ENCODE assay signal across 8 cellular contexts in genomic region chr2:232611559-232612218, GRCh38. TPM values are rescaled to one million over a fixed set of nuclear protein-coding genes. Genes with fewer than 3 reads are reported as not detected.
DNase-seq lines count a peak whose midpoint lies in the region; ATAC-seq, FAIRE-seq and TF ChIP-seq lines count a peak whose summit lies in the region.

No MANE protein-coding gene starts in this region.

- H3K27me3 ChIP-seq in A673 (replicated peaks; ENCODE audit: insufficient read depth, low read depth, low read length, poor library complexity), result no peaks in the 10 kb centered on the region

- peak; percentile 79 for DNase-seq in A673 (ENCODE audit: low spot score)
- DNase-seq in GM12892 (ENCODE audit: insufficient read length), result peak; percentile 52
- peak; percentile 78 for DNase-seq in RWPE1 (ENCODE audit: low spot score)
- DNase-seq in activated effector memory CD4-positive, alpha-beta T cell treated with Interleukin-2 at 50 U/mL for 16 hours, result peak; percentile 27
- peak; percentile 67 to 89 for DNase-seq in foreskin fibroblast
- DNase-seq in posterior cingulate gyrus, result peak in 9 of 10 donors; percentile 53 to 95 (median 82)
- peak; percentile 57 for DNase-seq in ureter (ENCODE audit: low spot score)

- no peaks in the 10 kb centered on the region for H3K9me3 ChIP-seq in A673 (ENCODE audit: low read depth, low read length, poor library complexity, severe bottlenecking)

- ATAC-seq in GM21576 (IDR thresholded peaks at IDR 0.05; ENCODE audit: unreplicated experiment), result no peak

- TF ChIP-seq POLR2A in GM12892 (IDR thresholded peaks at IDR 0.05; ENCODE audit: low read depth, low read length), result no peak

- CTCF ChIA-PET in A673 (lab: Charles Lee) (interaction anchor here (1.0 kb wide), 1 partner anchor 58 kb away, joined by 3 read pairs; no protein-coding TSS in a partner anchor), RWPE1 (lab: Yijun Ruan, JAX) (interaction anchor here (0.6 to 1.5 kb wide), 2 partner anchors 13 to 545 kb away, joined by 3 to 7 read pairs; no protein-coding TSS in a partner anchor)

- intact Hi-C loops in A673 (cut with micrococcal nuclease; ENCODE audit: unreplicated experiment) (no loop called here), posterior cingulate gyrus (cut with DNase I) (no loop called here)

- BruUV-seq in A673 (replicated peaks; lab: Mats Ljungman, UMichigan), result no TSS peak

- POLR2A ChIA-PET in A673 (lab: Charles Lee; ENCODE audit: low non-redundant PET), result no interaction called here
- POLR2A ChIA-PET in RWPE1 (lab: Yijun Ruan, JAX; ENCODE audit: low non-redundant PET), result no interaction called here

- H3K27ac ChIP-seq in A673 (ENCODE audit: low read depth, low read length, poor library complexity, severe bottlenecking) (no peak overlapping the region), RWPE1 (peak overlapping the region; percentile 31)

- FAIRE-seq in GM12892 (lab: Jason Lieb, UNC), result peak; percentile 5

- no peaks in the 10 kb centered on the region for H3K36me3 ChIP-seq in A673 (ENCODE audit: insufficient read depth, low read length, poor library complexity, severe bottlenecking)

- no peak overlapping the region for H3K4me3 ChIP-seq in A673 (ENCODE audit: low read depth, low read length, poor library complexity, severe bottlenecking)
- H3K4me3 ChIP-seq in foreskin fibroblast (ENCODE audit: low read depth in 1 of 2, low read length in 2 of 2), result no peak overlapping the region

- TF ChIP-seq CTCF in A673 (conservative IDR thresholded peaks at IDR 0.05; ENCODE audit: low read depth, low read length) (peak; percentile 96), RWPE1 (conservative IDR thresholded peaks at IDR 0.05; ENCODE audit: low read depth) (peak; percentile 61), foreskin fibroblast (IDR thresholded peaks at IDR 0.05; ENCODE audit: low read depth, low read length) (peak; percentile 87)

- H3K4me1 ChIP-seq in A673 (ENCODE audit: insufficient read depth, low read length, poor library complexity, severe bottlenecking), result no peaks in the 10 kb centered on the region

RNA-seq across cellular contexts. Expression of gene EFHD1, which starts 21.7 kb away (rescaled TPM):
- total RNA-seq in A673 (2021) (0.58 and 1.4 TPM in 2 replicates), ureter (15.9 TPM)
- not detected for polyA plus RNA-seq in GM12892 (2012; ENCODE audit: missing spikeins)

Comparison
In these comparisons a context has a peak if more than half of its experiments do, and no peak if none do; other contexts are left out.
1. DNase-seq: peak in every context shown above with its lines; median percentile 82 in posterior cingulate gyrus; 79 in A673; 78 in RWPE1; 78 in foreskin fibroblast; 57 in ureter; 52 in GM12892; 27 in activated effector memory CD4-positive, alpha-beta T cell treated with Interleukin-2 at 50 U/mL for 16 hours.